Comparison of ENCODE assay signal across 8 cellular contexts in the genomic region with DNA sequence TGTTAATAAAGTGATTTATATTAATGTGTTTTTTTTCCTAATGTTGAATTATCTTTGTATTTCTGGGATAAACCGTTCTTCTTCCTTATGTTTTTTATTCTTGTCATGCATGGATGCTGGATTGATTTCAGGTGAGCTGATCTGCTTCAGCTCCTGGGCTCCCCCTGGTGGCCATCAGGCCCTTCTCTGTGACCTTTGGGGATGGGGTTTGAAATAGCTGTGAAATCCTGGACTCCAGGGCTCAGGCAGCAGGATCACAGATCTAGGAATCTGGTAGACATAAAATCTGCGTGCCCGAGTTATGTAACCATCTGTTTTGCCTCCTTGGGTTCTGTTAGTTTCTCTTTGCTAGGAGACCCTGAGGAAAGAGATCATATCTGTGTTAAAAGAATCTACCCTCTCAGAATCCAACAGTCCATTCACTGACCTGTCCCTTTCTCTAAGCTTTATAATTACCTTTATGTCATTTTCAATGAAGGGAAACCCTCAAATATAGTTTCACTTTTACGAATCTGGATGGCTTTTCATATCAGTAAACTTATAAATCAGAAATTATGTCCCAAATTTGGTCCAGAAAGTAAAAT. TPM values are rescaled to one million over a fixed set of nuclear protein-coding genes. Genes with fewer than 3 reads are reported as not detected.
DNase-seq lines count a peak whose midpoint lies in the region; ATAC-seq, FAIRE-seq and TF ChIP-seq lines count a peak whose summit lies in the region.

No MANE protein-coding gene starts in this region.

- POLR2A ChIA-PET in A549 (lab: Yijun Ruan, JAX), result interaction anchor here (0.5 to 1.3 kb wide), 5 partner anchors 56 to 347 kb away, joined by 3 to 7 read pairs (median 3); a partner anchor contains a TSS

- no peak for TF ChIP-seq POLR2A in A549 (IDR thresholded peaks at IDR 0.05; ENCODE audit: low read length)

- H3K36me3 ChIP-seq in left lung, result no peaks in the 10 kb centered on the region

- peak; percentile 88 for FAIRE-seq in A549 (lab: Jason Lieb, UNC)

- peak; percentile 76 to 87 for DNase-seq in A549 (ENCODE audit: low read depth in 1 of 2, low spot score in 1 of 2)
- peak; percentile 76 for DNase-seq in GM20000 (ENCODE audit: low spot score)
- DNase-seq in NCI-H446 (lab: John Stamatoyannopoulos, UW), result peak; percentile 38 to 83
- peak; percentile 80 to 84 for DNase-seq in activated CD4-positive, alpha-beta T cell treated with anti-CD3 and anti-CD28 coated beads for 4 hours
- DNase-seq in choroid plexus epithelial cell (ENCODE audit: low read depth), result peak; percentile 79
- DNase-seq in left lung, result peak; percentile 80 to 93
- peak; percentile 64 to 79 for DNase-seq in stimulated activated CD4-positive, alpha-beta T cell treated with anti-CD3 and anti-CD28 coated beads, Interleukin-4, amount 100 ng/mL, for 4 hours

- CTCF ChIA-PET in A549 (lab: Yijun Ruan, JAX), result interaction anchor here (0.5 to 3.2 kb wide), 59 partner anchors 9 to 588 kb away, joined by 3 to 66 read pairs (median 5); a partner anchor contains a TSS

- H3K4me3 ChIP-seq in A549, result no peak overlapping the region
- H3K4me3 ChIP-seq in choroid plexus epithelial cell (ENCODE audit: low read depth, low read length), result no peak overlapping the region
- H3K4me3 ChIP-seq in left lung, result no peak overlapping the region

- intact Hi-C loops in left lung (cut with DNase I), result loop anchor here in 1 of 2 donors (2.0 to 5.0 kb wide), 2 partner anchors 55 to 92 kb away; a partner anchor contains a TSS

- ATAC-seq in A549 (peak; percentile 90 to 96; a peak in 5 of 6 replicates), left lung (peak; percentile 95), HG02623 (IDR thresholded peaks at IDR 0.05; ENCODE audit: unreplicated experiment) (no peak)

- H3K4me1 ChIP-seq in A549 (peaks cover 4% of the 10 kb centered on the region; the same call in 1 of the 3 replicates), left lung (no peaks in the 10 kb centered on the region)

- H3K4me2 ChIP-seq in A549, result 0 out of 3 replicates have a peak overlapping the region, but pooled peaks have one; percentile 7

- no peak overlapping the region for H3K27ac ChIP-seq in A549
- H3K27ac ChIP-seq in left lung, result no peak overlapping the region

- no peak for TF ChIP-seq EP300 in A549 (IDR thresholded peaks at IDR 0.05)

- TF ChIP-seq CTCF in A549 (IDR thresholded peaks at IDR 0.05) (peak; percentile 97), GM20000 (IDR thresholded peaks at IDR 0.05; ENCODE audit: extremely low read depth, missing control alignments) (peak; percentile 95), choroid plexus epithelial cell (conservative IDR thresholded peaks at IDR 0.05; ENCODE audit: low read depth, low read length) (peak; percentile 100), left lung (IDR thresholded peaks at IDR 0.05) (peak; percentile 94 to 95)

- 0% methylated on average over 4 of the region's 4 CpGs for WGBS in A549 (ENCODE audit: missing lambda C conversion rate)

- peaks cover 0 to 5% of the 10 kb centered on the region in 2 donors for H3K27me3 ChIP-seq in left lung

- TF ChIP-seq RAD21 in A549 (conservative IDR thresholded peaks at IDR 0.05 in 1 of 2, IDR thresholded peaks at IDR 0.05 in 1 of 2), result peak; percentile 86 to 87

- H3K9me3 ChIP-seq in A549, result peaks cover 3% of the 10 kb centered on the region; the same call in 1 of the 3 replicates
- H3K9me3 ChIP-seq in left lung, result peaks cover 0 to 5% of the 10 kb centered on the region in 2 donors

TF ChIP-seq in A549, 52 proteins besides CTCF, POLR2A, EP300 and RAD21:
- TF ChIP-seq CBX2 (IDR thresholded peaks at IDR 0.05; ENCODE audit: borderline replicate concordance, low read depth), result no peak
- TF ChIP-seq GATA3 (IDR thresholded peaks at IDR 0.05; ENCODE audit: borderline replicate concordance), result no peak
- TF ChIP-seq SMC3 (IDR thresholded peaks at IDR 0.05), result peak; percentile 96
- no peak for TF ChIP-seq HOXB13 (CRISPR knock-in tag; IDR thresholded peaks at IDR 0.05; ENCODE audit: low read depth)
- TF ChIP-seq FOXS1 (CRISPR knock-in tag; IDR thresholded peaks at IDR 0.05), result no peak
- TF ChIP-seq HOXB5 (CRISPR knock-in tag; IDR thresholded peaks at IDR 0.05), result no peak

RNA-seq across cellular contexts. Expression of a gene that starts 12.2 kb away (rescaled TPM):
- not detected in 2 replicates for polyA plus RNA-seq in A549 (2011; rRNA removed)
- polyA plus RNA-seq in A549 (2012; cell fraction: cytosol; rRNA removed), result not detected in 2 replicates
- not detected in 2 replicates for polyA plus RNA-seq in A549 (2012; cell fraction: nucleus; rRNA removed)
- polyA plus RNA-seq in A549 (2017; fragmentation: RNase III; extraction: RNeasy Plus Mini Kit Qiagen cat#74134 plus additional on column Dnase treatment), result not detected in 3 replicates
- polyA minus RNA-seq in A549 (2011; rRNA and poly(A)+ RNA removed), result not detected in 2 replicates
- total RNA-seq in left lung, result not detected

RNA-seq across cellular contexts. Expression of a gene that starts 23.6 kb away (rescaled TPM):
- 0.21 TPM in 1 of 2 replicates, not detected in the other for polyA plus RNA-seq in A549 (2011; rRNA removed)
- 0.32 and 0.36 TPM in 2 replicates for polyA plus RNA-seq in A549 (2012; cell fraction: cytosol; rRNA removed)
- 0.47 and 0.76 TPM in 2 replicates for polyA plus RNA-seq in A549 (2012; cell fraction: nucleus; rRNA removed)
- 0.22 to 0.41 TPM in 2 of 3 replicates, not detected in the other for polyA plus RNA-seq in A549 (2017; fragmentation: RNase III; extraction: RNeasy Plus Mini Kit Qiagen cat#74134 plus additional on column Dnase treatment)
- not detected in 2 replicates for polyA minus RNA-seq in A549 (2011; rRNA and poly(A)+ RNA removed)
- total RNA-seq in left lung, result 1 to 10 TPM; 3.1 TPM

RNA-seq across cellular contexts. Expression of a gene that starts 26.9 kb away (rescaled TPM):
- 0.05 TPM in 1 of 2 replicates, not detected in the other for polyA plus RNA-seq in A549 (2011; rRNA removed)
- 0.03 and 0.04 TPM in 2 replicates for polyA plus RNA-seq in A549 (2012; cell fraction: cytosol; rRNA removed)
- 0.05 and 0.10 TPM in 2 replicates for polyA plus RNA-seq in A549 (2012; cell fraction: nucleus; rRNA removed)
- not detected in 3 replicates for polyA plus RNA-seq in A549 (2017; fragmentation: RNase III; extraction: RNeasy Plus Mini Kit Qiagen cat#74134 plus additional on column Dnase treatment)
- polyA minus RNA-seq in A549 (2011; rRNA and poly(A)+ RNA removed), result not detected in 2 replicates
- 1 to 10 TPM; 5.4 to 6.8 TPM for total RNA-seq in left lung

RNA-seq across cellular contexts. Expression of a gene that starts 53.3 kb away (rescaled TPM):
- 1.8 and 2.0 TPM in 2 replicates for polyA plus RNA-seq in A549 (2011; rRNA removed)
- polyA plus RNA-seq in A549 (2012; cell fraction: cytosol; rRNA removed), result 1.6 and 2.5 TPM in 2 replicates
- polyA plus RNA-seq in A549 (2012; cell fraction: nucleus; rRNA removed), result 7.4 and 8.2 TPM in 2 replicates
- 1.7 to 2.4 TPM (median 2.2 TPM) in 3 replicates for polyA plus RNA-seq in A549 (2017; fragmentation: RNase III; extraction: RNeasy Plus Mini Kit Qiagen cat#74134 plus additional on column Dnase treatment)
- polyA minus RNA-seq in A549 (2011; rRNA and poly(A)+ RNA removed), result 2.0 and 3.7 TPM in 2 replicates
- 10 to 100 TPM in 1 of 2 donors, 1 to 10 TPM in 1; 6.4 to 12.7 TPM for total RNA-seq in left lung

RNA-seq across cellular contexts. Expression of a gene that starts 53.8 kb away (rescaled TPM):
- not detected in 2 replicates for polyA plus RNA-seq in A549 (2011; rRNA removed)
- not detected in 2 replicates for polyA plus RNA-seq in A549 (2012; cell fraction: cytosol; rRNA removed)
- polyA plus RNA-seq in A549 (2012; cell fraction: nucleus; rRNA removed), result not detected in 2 replicates
- not detected in 3 replicates for polyA plus RNA-seq in A549 (2017; fragmentation: RNase III; extraction: RNeasy Plus Mini Kit Qiagen cat#74134 plus additional on column Dnase treatment)
- not detected in 2 replicates for polyA minus RNA-seq in A549 (2011; rRNA and poly(A)+ RNA removed)
- total RNA-seq in left lung, result not detected
